ENCODE assay signal across 2 cellular contexts in genomic region chr7:77501165-77501515, GRCh38.
TF ChIP-seq lines count a peak whose summit lies in the region.

No MANE protein-coding gene starts in this region.

TF ChIP-seq in A549, 52 proteins besides CTCF, POLR2A, EP300 and RAD21 (continued from another document):
- no peak for TF ChIP-seq HES2 (IDR thresholded peaks at IDR 0.05)
- TF ChIP-seq CHD2 (IDR thresholded peaks at IDR 0.05; ENCODE audit: low read length, partially characterized antibody), result no peak
- no peak for TF ChIP-seq HOXA7 (CRISPR knock-in tag; IDR thresholded peaks at IDR 0.05)
- TF ChIP-seq, protein P1, sequence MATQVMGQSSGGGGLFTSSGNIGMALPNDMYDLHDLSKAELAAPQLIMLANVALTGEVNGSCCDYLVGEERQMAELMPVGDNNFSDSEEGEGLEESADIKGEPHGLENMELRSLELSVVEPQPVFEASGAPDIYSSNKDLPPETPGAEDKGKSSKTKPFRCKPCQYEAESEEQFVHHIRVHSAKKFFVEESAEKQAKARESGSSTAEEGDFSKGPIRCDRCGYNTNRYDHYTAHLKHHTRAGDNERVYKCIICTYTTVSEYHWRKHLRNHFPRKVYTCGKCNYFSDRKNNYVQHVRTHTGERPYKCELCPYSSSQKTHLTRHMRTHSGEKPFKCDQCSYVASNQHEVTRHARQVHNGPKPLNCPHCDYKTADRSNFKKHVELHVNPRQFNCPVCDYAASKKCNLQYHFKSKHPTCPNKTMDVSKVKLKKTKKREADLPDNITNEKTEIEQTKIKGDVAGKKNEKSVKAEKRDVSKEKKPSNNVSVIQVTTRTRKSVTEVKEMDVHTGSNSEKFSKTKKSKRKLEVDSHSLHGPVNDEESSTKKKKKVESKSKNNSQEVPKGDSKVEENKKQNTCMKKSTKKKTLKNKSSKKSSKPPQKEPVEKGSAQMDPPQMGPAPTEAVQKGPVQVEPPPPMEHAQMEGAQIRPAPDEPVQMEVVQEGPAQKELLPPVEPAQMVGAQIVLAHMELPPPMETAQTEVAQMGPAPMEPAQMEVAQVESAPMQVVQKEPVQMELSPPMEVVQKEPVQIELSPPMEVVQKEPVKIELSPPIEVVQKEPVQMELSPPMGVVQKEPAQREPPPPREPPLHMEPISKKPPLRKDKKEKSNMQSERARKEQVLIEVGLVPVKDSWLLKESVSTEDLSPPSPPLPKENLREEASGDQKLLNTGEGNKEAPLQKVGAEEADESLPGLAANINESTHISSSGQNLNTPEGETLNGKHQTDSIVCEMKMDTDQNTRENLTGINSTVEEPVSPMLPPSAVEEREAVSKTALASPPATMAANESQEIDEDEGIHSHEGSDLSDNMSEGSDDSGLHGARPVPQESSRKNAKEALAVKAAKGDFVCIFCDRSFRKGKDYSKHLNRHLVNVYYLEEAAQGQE (IDR thresholded peaks at IDR 0.05), result no peak
- no peak for TF ChIP-seq NR3C1 (IDR thresholded peaks at IDR 0.05)
- no peak for TF ChIP-seq FOSL2 (IDR thresholded peaks at IDR 0.05)
- TF ChIP-seq FOSL2 (CRISPR knock-in tag; IDR thresholded peaks at IDR 0.05), result no peak
- TF ChIP-seq HOXB13 (CRISPR knock-in tag; IDR thresholded peaks at IDR 0.05; ENCODE audit: low read depth), result no peak
- no peak for TF ChIP-seq JUN (IDR thresholded peaks at IDR 0.05)
- no peak for TF ChIP-seq HMGXB4 (CRISPR knock-in tag; IDR thresholded peaks at IDR 0.05; ENCODE audit: borderline replicate concordance)
- TF ChIP-seq JUNB (IDR thresholded peaks at IDR 0.05), result no peak
- no peak for TF ChIP-seq FOXS1 (CRISPR knock-in tag; IDR thresholded peaks at IDR 0.05)
- TF ChIP-seq, protein P2, sequence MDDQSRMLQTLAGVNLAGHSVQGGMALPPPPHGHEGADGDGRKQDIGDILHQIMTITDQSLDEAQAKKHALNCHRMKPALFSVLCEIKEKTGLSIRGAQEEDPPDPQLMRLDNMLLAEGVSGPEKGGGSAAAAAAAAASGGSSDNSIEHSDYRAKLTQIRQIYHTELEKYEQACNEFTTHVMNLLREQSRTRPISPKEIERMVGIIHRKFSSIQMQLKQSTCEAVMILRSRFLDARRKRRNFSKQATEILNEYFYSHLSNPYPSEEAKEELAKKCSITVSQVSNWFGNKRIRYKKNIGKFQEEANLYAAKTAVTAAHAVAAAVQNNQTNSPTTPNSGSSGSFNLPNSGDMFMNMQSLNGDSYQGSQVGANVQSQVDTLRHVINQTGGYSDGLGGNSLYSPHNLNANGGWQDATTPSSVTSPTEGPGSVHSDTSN (IDR thresholded peaks at IDR 0.05), result no peak
- TF ChIP-seq MAZ (IDR thresholded peaks at IDR 0.05; ENCODE audit: borderline replicate concordance, low read depth, low read length), result no peak
- TF ChIP-seq SMC3 (IDR thresholded peaks at IDR 0.05), result no peak
- TF ChIP-seq CBX2 (IDR thresholded peaks at IDR 0.05; ENCODE audit: borderline replicate concordance, low read depth), result no peak
- TF ChIP-seq ESRRA (IDR thresholded peaks at IDR 0.05; ENCODE audit: borderline replicate concordance, low read length), result no peak
- no peak for TF ChIP-seq HOXB5 (CRISPR knock-in tag; IDR thresholded peaks at IDR 0.05)
- TF ChIP-seq ZNF302 (CRISPR knock-in tag; IDR thresholded peaks at IDR 0.05), result no peak
TF ChIP-seq in A549: peak in this region for 0.

TF ChIP-seq in HCT116, 20 proteins besides CTCF, POLR2A, EP300 and RAD21 (continued from another document):
- TF ChIP-seq, protein P3, sequence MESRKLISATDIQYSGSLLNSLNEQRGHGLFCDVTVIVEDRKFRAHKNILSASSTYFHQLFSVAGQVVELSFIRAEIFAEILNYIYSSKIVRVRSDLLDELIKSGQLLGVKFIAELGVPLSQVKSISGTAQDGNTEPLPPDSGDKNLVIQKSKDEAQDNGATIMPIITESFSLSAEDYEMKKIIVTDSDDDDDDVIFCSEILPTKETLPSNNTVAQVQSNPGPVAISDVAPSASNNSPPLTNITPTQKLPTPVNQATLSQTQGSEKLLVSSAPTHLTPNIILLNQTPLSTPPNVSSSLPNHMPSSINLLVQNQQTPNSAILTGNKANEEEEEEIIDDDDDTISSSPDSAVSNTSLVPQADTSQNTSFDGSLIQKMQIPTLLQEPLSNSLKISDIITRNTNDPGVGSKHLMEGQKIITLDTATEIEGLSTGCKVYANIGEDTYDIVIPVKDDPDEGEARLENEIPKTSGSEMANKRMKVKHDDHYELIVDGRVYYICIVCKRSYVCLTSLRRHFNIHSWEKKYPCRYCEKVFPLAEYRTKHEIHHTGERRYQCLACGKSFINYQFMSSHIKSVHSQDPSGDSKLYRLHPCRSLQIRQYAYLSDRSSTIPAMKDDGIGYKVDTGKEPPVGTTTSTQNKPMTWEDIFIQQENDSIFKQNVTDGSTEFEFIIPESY (IDR thresholded peaks at IDR 0.05; ENCODE audit: extremely low read depth, insufficient replicate concordance, low read length), result no peak
- no peak for TF ChIP-seq ZNF274 (IDR thresholded peaks at IDR 0.05; ENCODE audit: low read depth, low read length)
- no peak for TF ChIP-seq POLR2AphosphoS5 (IDR thresholded peaks at IDR 0.05; ENCODE audit: low read depth, low read length)
- no peak for TF ChIP-seq TCF7L2 (IDR thresholded peaks at IDR 0.05; ENCODE audit: borderline replicate concordance, extremely low read depth, insufficient read depth, insufficient read length)
- no peak for TF ChIP-seq EZH2phosphoT487 (IDR thresholded peaks at IDR 0.05; ENCODE audit: borderline replicate concordance)
- no peak for TF ChIP-seq YY1 (IDR thresholded peaks at IDR 0.05; ENCODE audit: extremely low read depth, insufficient replicate concordance, low read depth, low read length)
- TF ChIP-seq SP1 (IDR thresholded peaks at IDR 0.05; ENCODE audit: low read depth), result no peak
TF ChIP-seq in HCT116: peak in this region for 0.
